Comparison of ENCODE assay signal across 30 cellular contexts in genomic region chr2:14867853-14868252, GRCh38.
"Had no signal": no experiment of that assay in that cellular context is flagged by ENCODE, and none has a peak within 500 bp of the region (broad histone marks: within the 10 kb centered on the region; RNA-seq: fewer than 3 reads in every experiment).

No MANE protein-coding gene starts in this region.

- DNase-seq: activated CD4-positive, alpha-beta memory T cell treated with anti-CD3 and anti-CD28 coated beads for 36 hours; activated CD4-positive, alpha-beta T cell treated with anti-CD3 and anti-CD28 coated beads for 36 hours; activated CD4-positive, alpha-beta T cell treated with anti-CD3 and anti-CD28 coated beads, Interleukin-2, amount 10 ng/mL, durations not matched to agents 24 days and 14 days; activated CD4-positive, CD25-positive, alpha-beta regulatory T cell; activated CD4-positive, CD25-positive, alpha-beta regulatory T cell treated with anti-CD3 and anti-CD28 coated beads, Interleukin-2, amount 50 U/mL, for 72 hours; activated CD8-positive, alpha-beta memory T cell treated with anti-CD3 and anti-CD28 coated beads, Interleukin-2, amount 10 ng/mL, durations not matched to agents 7 days and 5 days; activated CD8-positive, alpha-beta memory T cell treated with anti-CD3 and anti-CD28 coated beads, Interleukin-2, amount 50 U/mL, for 4 hours; activated CD8-positive, alpha-beta T cell treated with anti-CD3 and anti-CD28 coated beads, Interleukin-2, amount 10 ng/mL, durations not matched to agents 7 days and 5 days; activated effector memory CD4-positive, alpha-beta T cell treated with anti-CD3 and anti-CD28 coated beads, Interleukin-2, amount 50 U/mL, for 16 hours; activated naive CD4-positive, alpha-beta T cell treated with anti-CD3 and anti-CD28 coated beads for 36 hours; activated naive CD8-positive, alpha-beta T cell treated with anti-CD3 and anti-CD28 coated beads for 36 hours; activated naive CD8-positive, alpha-beta T cell treated with anti-CD3 and anti-CD28 coated beads, Interleukin-2, amount 50 U/mL, for 24 hours; activated T-cell treated with anti-CD3 and anti-CD28 coated beads, Interleukin-2, amount 50 U/mL, for 1 hour; activated T-cell treated with anti-CD3 and anti-CD28 coated beads, Interleukin-2, amount 50 U/mL, for 48 hours; adrenal gland; amygdala; central memory CD4-positive, alpha-beta T cell; cerebellar nuclear complex; colonic mucosa; effector CD8-positive, alpha-beta T cell; esophagus squamous epithelium; foreskin melanocyte; heart right ventricle; T1000 had no signal

- H3K27ac ChIP-seq: adrenal gland, ascending aorta, breast epithelium, cardiac muscle cell, colonic mucosa, epithelial cell of prostate, esophagus squamous epithelium, gastroesophageal sphincter, heart right ventricle, hepatocyte had no signal

- ATAC-seq: activated CD4-positive, alpha-beta T cell treated with anti-CD3 and anti-CD28 coated beads for 36 hours; activated CD8-positive, alpha-beta memory T cell treated with anti-CD3 and anti-CD28 coated beads, Interleukin-2, amount 10 ng/mL, durations not matched to agents 7 days and 5 days; activated CD8-positive, alpha-beta T cell treated with anti-CD3 and anti-CD28 coated beads, Interleukin-2, amount 10 ng/mL, durations not matched to agents 7 days and 5 days; activated naive CD8-positive, alpha-beta T cell treated with anti-CD3 and anti-CD28 coated beads, Interleukin-2, amount 50 U/mL, for 24 hours; gastroesophageal sphincter; heart right ventricle had no signal
